Comparison of ENCODE assay signal across 15 cellular contexts in the genomic region with DNA sequence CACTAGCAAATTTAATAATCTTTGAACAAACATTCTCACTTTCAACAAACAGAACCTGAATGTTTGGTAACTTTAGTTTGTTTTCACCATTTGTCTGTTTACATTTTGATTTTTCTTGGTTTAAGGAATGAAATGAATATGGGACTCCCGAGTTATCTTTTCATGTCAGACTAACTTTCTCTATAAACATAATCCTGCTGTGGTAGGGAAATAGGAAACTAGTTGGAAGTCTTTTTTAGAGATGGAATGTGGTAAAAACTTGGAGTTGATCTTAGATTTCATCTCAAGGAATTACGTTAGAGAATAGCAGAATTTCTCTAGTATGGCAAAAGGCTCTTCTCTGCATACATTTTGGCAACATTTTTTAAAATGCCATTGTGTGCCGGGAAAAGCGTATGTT.
DNase-seq lines count a peak whose midpoint lies in the region; ATAC-seq and TF ChIP-seq lines count a peak whose summit lies in the region.
"Had no signal": no experiment of that assay in that cellular context is flagged by ENCODE, and none has a peak within 500 bp of the region (broad histone marks: within the 10 kb centered on the region; RNA-seq: fewer than 3 reads in every experiment).

No MANE protein-coding gene starts in this region.

- H3K4me1 ChIP-seq in HCT116 (ENCODE audit: control insufficient read depth in 1 of 2, insufficient read depth in 2 of 2, low read length in 2 of 2) = peaks cover 0 to 3% of the 10 kb centered on the region in 2 experiments; a peak in 2 of 4 replicates
- H3K4me1 ChIP-seq in CD8-positive, alpha-beta T cell (ENCODE audit: insufficient read depth, low read length) = no peaks in the 10 kb centered on the region

- no peaks in the 10 kb centered on the region for H4K20me1 ChIP-seq in HCT116 (ENCODE audit: insufficient read depth)

- H3K4me2 ChIP-seq in HCT116 (ENCODE audit: low read length) = no peak overlapping the region

- no peaks in the 10 kb centered on the region for H3K4me1 Mint-ChIP-seq in activated naive CD4-positive, alpha-beta T cell treated with anti-CD3 and anti-CD28 coated beads, Interleukin-2, amount 10 ng/mL, durations not matched to agents 7 days and 5 days
- H3K4me1 Mint-ChIP-seq in CD8-positive, alpha-beta T cell (ENCODE audit: low read depth) = peaks cover 8% of the 10 kb centered on the region
- H3K4me1 Mint-ChIP-seq: B cell had no signal

- intact Hi-C loops in HCT116 (cut with micrococcal nuclease) = no loop called here
- intact Hi-C loops in CD8-positive, alpha-beta T cell (cut with DNase I, micrococcal nuclease) = no loop called here

- TF ChIP-seq POLR2A in HCT116 (IDR thresholded peaks at IDR 0.05; ENCODE audit: borderline replicate concordance, extremely low read depth, insufficient read depth, insufficient read length) = no peak

- no peak overlapping the region for H2AFZ ChIP-seq in HCT116 (ENCODE audit: low read depth, low read length, poor library complexity, severe bottlenecking)

- CTCF ChIA-PET in activated naive CD4-positive, alpha-beta T cell treated with anti-CD3 and anti-CD28 coated beads, Interleukin-2, amount 10 ng/mL, durations not matched to agents 7 days and 5 days (lab: Charles Lee) = no interaction called here
- CTCF ChIA-PET in HCT116 (lab: Charles Lee) = no interaction called here
- CTCF ChIA-PET in CD8-positive, alpha-beta T cell (lab: Charles Lee) = no interaction called here

- H3K9me3 Mint-ChIP-seq in activated naive CD4-positive, alpha-beta T cell treated with anti-CD3 and anti-CD28 coated beads, Interleukin-2, amount 10 ng/mL, durations not matched to agents 7 days and 5 days = peaks cover 4% of the 10 kb centered on the region
- H3K9me3 Mint-ChIP-seq in activated naive CD4-positive, alpha-beta T cell treated with anti-CD3 and anti-CD28 coated beads, Interleukin-2, amount 50 U/mL, for 72 hours = peaks cover 0 to 14% of the 10 kb centered on the region in 2 donors
- no peaks in the 10 kb centered on the region for H3K9me3 Mint-ChIP-seq in CD8-positive, alpha-beta T cell

- H3K27me3 ChIP-seq in HCT116 (ENCODE audit: insufficient read depth, low read length) = no peaks in the 10 kb centered on the region
- no peaks in the 10 kb centered on the region for H3K27me3 ChIP-seq in CD8-positive, alpha-beta T cell (ENCODE audit: insufficient read depth, low read length)

- BruUV-seq in HCT116 (replicated peaks; lab: Mats Ljungman, UMichigan) = TSS peak; percentile 26

- POLR2A ChIA-PET in HCT116 (lab: Charles Lee) = no interaction called here
- POLR2A ChIA-PET in CD8-positive, alpha-beta T cell (lab: Charles Lee) = no interaction called here

- DNase-seq in activated naive CD4-positive, alpha-beta T cell treated with anti-CD3 and anti-CD28 coated beads, Interleukin-2, amount 10 ng/mL, durations not matched to agents 7 days and 5 days = no peak
- no peak for DNase-seq in activated naive CD4-positive, alpha-beta T cell treated with anti-CD3 and anti-CD28 coated beads, Interleukin-2, amount 50 U/mL, for 72 hours (ENCODE audit: low spot score in 2 of 2)
- DNase-seq in HCT116 (ENCODE audit: low read depth, low spot score) (no peak), fibroblast of gingiva (ENCODE audit: low read depth) (peak; percentile 21), amniotic stem cell (lab: John Stamatoyannopoulos, UW) (no peak)
- no peak for DNase-seq in CD8-positive, alpha-beta T cell
- DNase-seq: C1 segment of cervical spinal cord; CD4-positive, alpha-beta T cell; DMS153; GF-D8; HCEC 1CT; KBM-7 had no signal

- H3K27me3 Mint-ChIP-seq in activated naive CD4-positive, alpha-beta T cell treated with anti-CD3 and anti-CD28 coated beads, Interleukin-2, amount 10 ng/mL, durations not matched to agents 7 days and 5 days = no peaks in the 10 kb centered on the region
- no peaks in the 10 kb centered on the region for H3K27me3 Mint-ChIP-seq in CD8-positive, alpha-beta T cell (ENCODE audit: low read depth)
- H3K27me3 Mint-ChIP-seq: B cell; CD4-positive, alpha-beta T cell had no signal

- H3K27ac ChIP-seq in HCT116 (ENCODE audit: low read depth, low read length) = no peak overlapping the region
- no peak overlapping the region for H3K27ac ChIP-seq in CD8-positive, alpha-beta T cell (ENCODE audit: low read depth, low read length)
- H3K27ac ChIP-seq: HL-60 had no signal

- RAD21 ChIA-PET in HCT116 (lab: Charles Lee; ENCODE audit: low non-redundant PET in 1 of 2, low total read pairs in 2 of 2, uncharacterized antibody in 2 of 2, unreplicated experiment in 2 of 2) = no interaction called here

- no peaks in the 10 kb centered on the region for H3K36me3 ChIP-seq in HCT116 (ENCODE audit: control insufficient read depth in 1 of 2, insufficient read depth in 2 of 2, low read length in 2 of 2)
- H3K36me3 ChIP-seq in CD8-positive, alpha-beta T cell (ENCODE audit: insufficient read depth, low read length) = no peaks in the 10 kb centered on the region

- H3K79me2 ChIP-seq in HCT116 (ENCODE audit: insufficient read depth, low read length) = no peaks in the 10 kb centered on the region

- H3K27ac Mint-ChIP-seq in activated naive CD4-positive, alpha-beta T cell treated with anti-CD3 and anti-CD28 coated beads, Interleukin-2, amount 10 ng/mL, durations not matched to agents 7 days and 5 days = peak overlapping the region; percentile 50
- no peak overlapping the region for H3K27ac Mint-ChIP-seq in activated naive CD4-positive, alpha-beta T cell treated with anti-CD3 and anti-CD28 coated beads, Interleukin-2, amount 50 U/mL, for 72 hours
- no peak overlapping the region for H3K27ac Mint-ChIP-seq in CD8-positive, alpha-beta T cell
- H3K27ac Mint-ChIP-seq: B cell; CD4-positive, alpha-beta T cell had no signal

- H3K9me2 ChIP-seq in HCT116 (ENCODE audit: insufficient read depth) = no peaks in the 10 kb centered on the region

- no peak for ATAC-seq in activated naive CD4-positive, alpha-beta T cell treated with anti-CD3 and anti-CD28 coated beads, Interleukin-2, amount 50 U/mL, for 72 hours
- ATAC-seq in HCT116 = no peak
- ATAC-seq in GM21723 (IDR thresholded peaks at IDR 0.05; ENCODE audit: unreplicated experiment) = no peak
- ATAC-seq in CD8-positive, alpha-beta T cell = no peak

- no peak overlapping the region for H3K9ac ChIP-seq in HCT116 (ENCODE audit: low read length)

- peaks cover 27% of the 10 kb centered on the region for H3K36me3 Mint-ChIP-seq in activated naive CD4-positive, alpha-beta T cell treated with anti-CD3 and anti-CD28 coated beads, Interleukin-2, amount 10 ng/mL, durations not matched to agents 7 days and 5 days
- H3K36me3 Mint-ChIP-seq in activated naive CD4-positive, alpha-beta T cell treated with anti-CD3 and anti-CD28 coated beads, Interleukin-2, amount 50 U/mL, for 72 hours = peaks cover 21 to 33% of the 10 kb centered on the region in 2 donors
- peaks cover 49% of the 10 kb centered on the region for H3K36me3 Mint-ChIP-seq in CD8-positive, alpha-beta T cell

- no peak overlapping the region for H3K4me3 Mint-ChIP-seq in activated naive CD4-positive, alpha-beta T cell treated with anti-CD3 and anti-CD28 coated beads, Interleukin-2, amount 10 ng/mL, durations not matched to agents 7 days and 5 days
- H3K4me3 Mint-ChIP-seq in CD8-positive, alpha-beta T cell = no peak overlapping the region
- H3K4me3 Mint-ChIP-seq: B cell; CD4-positive, alpha-beta T cell had no signal

- no peaks in the 10 kb centered on the region for H3K9me3 ChIP-seq in HCT116 (ENCODE audit: control insufficient read depth in 1 of 2, insufficient read depth in 1 of 2, low read depth in 1 of 2, low read length in 2 of 2)
- no peaks in the 10 kb centered on the region for H3K9me3 ChIP-seq in CD8-positive, alpha-beta T cell (ENCODE audit: low read length)

- no peak overlapping the region for H3K4me3 ChIP-seq in HCT116 (replicated peaks in 1 of 2; ENCODE audit: low read depth in 1 of 2, low read length in 2 of 2)
- no peak overlapping the region for H3K4me3 ChIP-seq in CD8-positive, alpha-beta T cell (ENCODE audit: low read depth, low read length)

- TF ChIP-seq CTCF in HCT116 (IDR thresholded peaks at IDR 0.05 in 2 of 3, conservative IDR thresholded peaks at IDR 0.05 in 1 of 3; ENCODE audit: borderline replicate concordance in 1 of 3, insufficient read depth in 1 of 3, low read depth in 2 of 3, low read length in 2 of 3) = no peak
- TF ChIP-seq CTCF in CD8-positive, alpha-beta T cell (IDR thresholded peaks at IDR 0.05) = no peak

- no peak for TF ChIP-seq RAD21 in HCT116 (IDR thresholded peaks at IDR 0.05; ENCODE audit: low read depth)

TF ChIP-seq in HCT116, 20 proteins besides CTCF, POLR2A, EP300 and RAD21:
- TF ChIP-seq, protein P1, sequence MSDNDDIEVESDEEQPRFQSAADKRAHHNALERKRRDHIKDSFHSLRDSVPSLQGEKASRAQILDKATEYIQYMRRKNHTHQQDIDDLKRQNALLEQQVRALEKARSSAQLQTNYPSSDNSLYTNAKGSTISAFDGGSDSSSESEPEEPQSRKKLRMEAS (IDR thresholded peaks at IDR 0.05) = no peak
- TF ChIP-seq JUND (IDR thresholded peaks at IDR 0.05) (no peak), ELF1 (IDR thresholded peaks at IDR 0.05; ENCODE audit: borderline replicate concordance, low read depth) (no peak), CEBPB (IDR thresholded peaks at IDR 0.05; ENCODE audit: low read depth) (no peak), ZNF274 (IDR thresholded peaks at IDR 0.05; ENCODE audit: low read depth, low read length) (no peak), FOSL1 (IDR thresholded peaks at IDR 0.05; ENCODE audit: low read depth) (no peak)
